ENCODE assay signal across 19 cellular contexts in genomic region chr11:134841411-134841810, GRCh38.
"Had no signal": no experiment of that assay in that cellular context is flagged by ENCODE, and none has a peak within 500 bp of the region (broad histone marks: within the 10 kb centered on the region; RNA-seq: fewer than 3 reads in every experiment).

No MANE protein-coding gene starts in this region.

- H3K4me1 ChIP-seq: heart left ventricle, psoas muscle, right lobe of liver, spleen, tibial artery, upper lobe of left lung, uterus had no signal

- ATAC-seq: heart left ventricle; left colon; left ventricle myocardium superior; naive thymus-derived CD4-positive, alpha-beta T cell; psoas muscle; right lobe of liver; stimulated activated memory B cell treated with anti-CD40 and anti-IgM and Interleukin-4, amounts not matched to agents 10 μg/mL and 1 μg/mL and 100 μg/mL, for 72 hours had no signal

- H3K27me3 ChIP-seq: right lobe of liver, upper lobe of left lung, uterus had no signal

- H3K4me3 ChIP-seq: heart left ventricle, psoas muscle, right lobe of liver, spleen, tibial artery, upper lobe of left lung, uterus had no signal

- H3K9me3 ChIP-seq: heart left ventricle, psoas muscle, right lobe of liver, spleen, tibial artery, upper lobe of left lung, uterus had no signal

- H3K27ac ChIP-seq: heart left ventricle, psoas muscle, right lobe of liver, spleen, tibial artery, upper lobe of left lung, uterus had no signal

- H3K36me3 ChIP-seq: heart left ventricle, right lobe of liver, spleen, tibial artery, upper lobe of left lung, uterus had no signal

- DNase-seq: dermis blood vessel endothelial cell; hippocampal formation; left colon; left ventricle myocardium superior; mesendoderm; naive thymus-derived CD4-positive, alpha-beta T cell; nephron progenitor cell; psoas muscle; retina; right lobe of liver; stimulated activated CD4-positive, alpha-beta T cell treated with anti-CD3 and anti-CD28 coated beads, Interleukin-15, amount 100 ng/mL, for 24 hours; stimulated activated CD4-positive, alpha-beta T cell treated with anti-CD3 and anti-CD28 coated beads, Interleukin-1b, Interleukin-23, amount 100 ng/mL, for 48 hours; stimulated activated CD4-positive, alpha-beta T cell treated with anti-CD3 and anti-CD28 coated beads, Interleukin-4, amount 100 ng/mL, for 24 hours; tibial artery; upper lobe of left lung; uterus had no signal
